In genomic region chr4:101337688-101338087, GRCh38 we compare ENCODE assay signal across 12 cellular contexts. TPM values are rescaled to one million over a fixed set of nuclear protein-coding genes. Genes with fewer than 3 reads are reported as not detected.
DNase-seq lines count a peak whose midpoint lies in the region; ATAC-seq, FAIRE-seq and TF ChIP-seq lines count a peak whose summit lies in the region.
"Had no signal": no experiment of that assay in that cellular context is flagged by ENCODE, and none has a peak within 500 bp of the region (broad histone marks: within the 10 kb centered on the region; RNA-seq: fewer than 3 reads in every experiment).

No MANE protein-coding gene starts in this region.

- H3K9me3 ChIP-seq in astrocyte (ENCODE audit: insufficient read depth, low read depth, low read length) (no peaks in the 10 kb centered on the region), OCI-LY7 (ENCODE audit: low read length) (no peaks in the 10 kb centered on the region)
- H3K9me3 ChIP-seq: body of pancreas, esophagus muscularis mucosa had no signal

- no peaks in the 10 kb centered on the region for H3K27me3 Mint-ChIP-seq in astrocyte (ENCODE audit: low read depth, unreplicated experiment)

- H3K4me2 ChIP-seq in astrocyte (ENCODE audit: low read length) (no peak overlapping the region), OCI-LY7 (ENCODE audit: low read length) (no peak overlapping the region)

- H3K36me3 Mint-ChIP-seq in astrocyte (ENCODE audit: low read depth, unreplicated experiment) = peaks cover 5% of the 10 kb centered on the region
- H3K36me3 Mint-ChIP-seq in activated naive CD4-positive, alpha-beta T cell treated with anti-CD3 and anti-CD28 coated beads, Interleukin-2, amount 50 U/mL, for 72 hours = peaks cover 0 to 9% of the 10 kb centered on the region in 2 donors

- POLR2A ChIA-PET in OCI-LY7 (lab: Charles Lee) = no interaction called here

- H2AFZ ChIP-seq in astrocyte (ENCODE audit: low read depth, low read length) = no peak overlapping the region
- no peak overlapping the region for H2AFZ ChIP-seq in OCI-LY7 (ENCODE audit: low read length)

- peak; percentile 37 for ATAC-seq in HG03196 (IDR thresholded peaks at IDR 0.05; ENCODE audit: unreplicated experiment)
- ATAC-seq in GM21381 (IDR thresholded peaks at IDR 0.05; ENCODE audit: unreplicated experiment) = no peak
- no peak for ATAC-seq in activated naive CD4-positive, alpha-beta T cell treated with anti-CD3 and anti-CD28 coated beads, Interleukin-2, amount 50 U/mL, for 72 hours
- ATAC-seq: body of pancreas had no signal

- H4K20me1 ChIP-seq in astrocyte (ENCODE audit: insufficient read depth, low read length) = peaks cover 91% of the 10 kb centered on the region
- H4K20me1 ChIP-seq in OCI-LY7 (ENCODE audit: insufficient read depth, low read length) = no peaks in the 10 kb centered on the region

- no peak overlapping the region for H3K27ac ChIP-seq in astrocyte (ENCODE audit: low read depth, low read length)
- no peak overlapping the region for H3K27ac ChIP-seq in OCI-LY7 (ENCODE audit: low read depth, low read length, poor library complexity, severe bottlenecking)
- H3K27ac ChIP-seq: BLaER1 treated with 17β-estradiol and CSF1 and Interleukin-3, amounts not matched to agents 10 nM and 100 nM; body of pancreas; esophagus muscularis mucosa had no signal

- H3K36me3 ChIP-seq in astrocyte (ENCODE audit: insufficient read depth, low read length) = no peaks in the 10 kb centered on the region
- no peaks in the 10 kb centered on the region for H3K36me3 ChIP-seq in OCI-LY7 (ENCODE audit: insufficient read depth, low read length)
- H3K36me3 ChIP-seq: esophagus muscularis mucosa had no signal

- DNase-seq in AG08395 (ENCODE audit: low spot score) (peak; percentile 57), astrocyte (ENCODE audit: low read depth) (no peak), kidney glomerular epithelial cell (lab: John Stamatoyannopoulos, UW) (peak; percentile 18), HuH-7.5 (ENCODE audit: low spot score) (no peak), OCI-LY7 (ENCODE audit: low spot score) (no peak)
- DNase-seq in activated naive CD4-positive, alpha-beta T cell treated with anti-CD3 and anti-CD28 coated beads, Interleukin-2, amount 50 U/mL, for 72 hours (ENCODE audit: low spot score in 2 of 2) = no peak
- DNase-seq: body of pancreas, substantia nigra had no signal

- no TSS peak for BruUV-seq in OCI-LY7 (replicated peaks; lab: Mats Ljungman, UMichigan)

- no peaks in the 10 kb centered on the region for H3K9me2 ChIP-seq in OCI-LY7 (ENCODE audit: insufficient read depth, low read length)

- peaks cover 28% of the 10 kb centered on the region for H3K4me1 Mint-ChIP-seq in astrocyte (ENCODE audit: low read depth, unreplicated experiment)

- no peak overlapping the region for H3K9ac ChIP-seq in astrocyte (ENCODE audit: low read length)
- H3K9ac ChIP-seq: BLaER1 treated with 17β-estradiol and CSF1 and Interleukin-3, amounts not matched to agents 10 nM and 100 nM had no signal

- no peak for FAIRE-seq in astrocyte (lab: Jason Lieb, UNC)

- TF ChIP-seq CTCF in astrocyte (IDR thresholded peaks at IDR 0.05; ENCODE audit: insufficient read depth, low read depth, low read length) (no peak), OCI-LY7 (conservative IDR thresholded peaks at IDR 0.05; ENCODE audit: low read length) (no peak)

- H3K79me2 ChIP-seq in astrocyte (ENCODE audit: insufficient read depth, low read length) = peaks cover 97% of the 10 kb centered on the region
- H3K79me2 ChIP-seq in OCI-LY7 (ENCODE audit: insufficient read depth, low read depth, low read length) = no peaks in the 10 kb centered on the region

- intact Hi-C loops in OCI-LY7 (cut with micrococcal nuclease; ENCODE audit: unreplicated experiment) = no loop called here

- H3K27me3 ChIP-seq in astrocyte (ENCODE audit: insufficient read depth, low read length) = no peaks in the 10 kb centered on the region
- H3K27me3 ChIP-seq: BLaER1 treated with 17β-estradiol and CSF1 and Interleukin-3, amounts not matched to agents 10 nM and 100 nM; body of pancreas; esophagus muscularis mucosa had no signal

- H3K4me1 ChIP-seq in astrocyte (ENCODE audit: insufficient read depth, low read length) = no peaks in the 10 kb centered on the region
- H3K4me1 ChIP-seq in OCI-LY7 (ENCODE audit: insufficient read depth, low read length, poor library complexity, severe bottlenecking) = peaks cover 10% of the 10 kb centered on the region

- H3K27ac Mint-ChIP-seq in astrocyte (ENCODE audit: unreplicated experiment) = peak overlapping the region; percentile 21
- H3K27ac Mint-ChIP-seq in activated naive CD4-positive, alpha-beta T cell treated with anti-CD3 and anti-CD28 coated beads, Interleukin-2, amount 50 U/mL, for 72 hours = no peak overlapping the region

- no peak overlapping the region for H3K4me3 Mint-ChIP-seq in astrocyte (ENCODE audit: unreplicated experiment)

- H3K9me3 Mint-ChIP-seq in astrocyte (ENCODE audit: unreplicated experiment) = no peaks in the 10 kb centered on the region
- H3K9me3 Mint-ChIP-seq in activated naive CD4-positive, alpha-beta T cell treated with anti-CD3 and anti-CD28 coated beads, Interleukin-2, amount 50 U/mL, for 72 hours = peaks cover 0 to 8% of the 10 kb centered on the region in 2 donors

- H3K4me3 ChIP-seq in astrocyte (ENCODE audit: insufficient read depth, low read depth, low read length) = no peak overlapping the region
- H3K4me3 ChIP-seq in OCI-LY7 (ENCODE audit: low read depth, low read length, poor library complexity, severe bottlenecking) = no peak overlapping the region
- H3K4me3 ChIP-seq: BLaER1 treated with 17β-estradiol and CSF1 and Interleukin-3, amounts not matched to agents 10 nM and 100 nM; body of pancreas; esophagus muscularis mucosa had no signal

- CTCF ChIA-PET in OCI-LY7 (lab: Charles Lee; ENCODE audit: unreplicated experiment) = no interaction called here

RNA-seq across cellular contexts. Expression of gene PPP3CA, which starts 9.6 kb away (rescaled TPM):
- total RNA-seq in astrocyte (101 and 103 TPM in 2 replicates), OCI-LY7 (2022) (13.6 and 15.1 TPM in 2 replicates)
- 9.2 and 9.8 TPM in 2 replicates for total RNA-seq in OCI-LY7 (2014; rRNA removed; shearing (Covaris generic))
- total RNA-seq in activated naive CD4-positive, alpha-beta T cell treated with anti-CD3 and anti-CD28 coated beads, Interleukin-2, amount 50 U/mL, for 72 hours = 1 to 10 TPM; 3.3 to 3.5 TPM

Comparison
In these comparisons a context has a peak if more than half of its experiments do, and no peak if none do; other contexts are left out.
1. DNase-seq: peak in AG08395 (single experiment) and kidney glomerular epithelial cell (single experiment); none in astrocyte (single experiment), HuH-7.5 (single experiment), OCI-LY7 (single experiment) and activated naive CD4-positive, alpha-beta T cell treated with anti-CD3 and anti-CD28 coated beads, Interleukin-2, amount 50 U/mL, for 72 hours (0 of 2).